In the genomic region with DNA sequence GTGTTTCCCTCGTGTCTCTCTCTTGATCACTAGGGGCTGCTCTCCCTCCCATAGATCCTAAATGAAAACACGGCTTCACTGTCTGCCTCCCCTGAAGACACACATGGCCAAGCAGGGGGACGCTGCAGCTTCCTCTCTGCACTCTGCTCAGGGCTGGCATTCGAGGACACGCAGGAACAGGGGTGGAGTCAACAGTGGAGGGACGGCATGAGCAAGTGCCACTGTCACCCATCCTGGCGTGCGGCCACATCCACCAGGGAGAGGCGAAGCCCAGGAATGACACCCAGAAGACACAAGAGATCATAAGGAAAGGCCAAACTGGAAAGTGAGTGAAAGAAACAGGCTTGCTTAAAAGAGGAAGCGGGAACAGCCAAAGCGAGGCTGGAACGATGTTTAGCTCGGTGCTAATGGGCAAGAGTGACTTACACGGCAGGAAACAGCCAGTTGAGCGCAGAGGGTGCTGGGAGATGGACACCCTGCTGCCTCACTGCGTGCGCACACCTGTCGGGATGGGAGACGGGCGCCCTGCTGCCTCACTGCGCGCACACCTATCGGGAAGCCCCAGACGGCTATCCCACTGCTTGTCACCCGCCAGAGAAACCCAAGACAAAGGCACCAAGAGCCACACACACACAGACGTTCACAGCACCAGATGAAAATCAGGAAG, we compare ENCODE assay signal across 1 cellular context.
A peak's percentile ranks its signal among the peaks of the same experiment; 100 is the strongest.
TF ChIP-seq lines count a peak whose summit lies in the region.

No MANE protein-coding gene starts in this region.

TF ChIP-seq in K562, 482 proteins besides CTCF, POLR2A, EP300 and RAD21:
- TF ChIP-seq ZNF134 (CRISPR knock-in tag; conservative IDR thresholded peaks at IDR 0.05) (no peak), CBFA2T3 (IDR thresholded peaks at IDR 0.05) (no peak), ZNF766 (CRISPR knock-in tag; conservative IDR thresholded peaks at IDR 0.05) (no peak), ARHGAP35 (IDR thresholded peaks at IDR 0.05; ENCODE audit: partially characterized antibody) (no peak), SRSF1 (IDR thresholded peaks at IDR 0.05; ENCODE audit: low read depth, low read length) (no peak), KDM2B (CRISPR knock-in tag; IDR thresholded peaks at IDR 0.05) (no peak), ZSCAN32 (CRISPR knock-in tag; IDR thresholded peaks at IDR 0.05) (no peak), CCNT2 (IDR thresholded peaks at IDR 0.05; ENCODE audit: borderline replicate concordance, extremely low read depth, insufficient read length, low read depth, low read length) (no peak), ADNP (tag; IDR thresholded peaks at IDR 0.05) (no peak), MIER1 (IDR thresholded peaks at IDR 0.05; ENCODE audit: low read depth) (no peak), PCBP1 (IDR thresholded peaks at IDR 0.05; ENCODE audit: low read depth, low read length, poor library complexity, severe bottlenecking) (no peak), NCOR1 (IDR thresholded peaks at IDR 0.05) (no peak), ZKSCAN1 (IDR thresholded peaks at IDR 0.05; ENCODE audit: low read depth, low read length) (peak; percentile 93), MXI1 (IDR thresholded peaks at IDR 0.05; ENCODE audit: low read depth, low read length) (no peak), ZNF507 (tag; conservative IDR thresholded peaks at IDR 0.05) (no peak), PTBP1 (IDR thresholded peaks at IDR 0.05; ENCODE audit: low read depth, low read length) (no peak), NFE2L1 (tag; IDR thresholded peaks at IDR 0.05; ENCODE audit: borderline replicate concordance, low read depth) (no peak), POLR2G (IDR thresholded peaks at IDR 0.05; ENCODE audit: low read depth, low read length) (peak; percentile 45), ZNF143 (CRISPR knock-in tag; IDR thresholded peaks at IDR 0.05) (no peak), MCM5 (IDR thresholded peaks at IDR 0.05; ENCODE audit: low read depth) (no peak), TBL1XR1 (IDR thresholded peaks at IDR 0.05; ENCODE audit: low read length in 2 of 2) (no peak), BRD4 (IDR thresholded peaks at IDR 0.05) (no peak), POLR2AphosphoS2 (IDR thresholded peaks at IDR 0.05; ENCODE audit: low read length) (peak; percentile 49; the same call in 1 of the 2 replicates), NFE2 (IDR thresholded peaks at IDR 0.05; ENCODE audit: low read depth) (no peak), PURB (CRISPR knock-in tag; IDR thresholded peaks at IDR 0.05; ENCODE audit: low read depth) (no peak), SPI1 (IDR thresholded peaks at IDR 0.05; ENCODE audit: borderline replicate concordance, low read depth, low read length) (0 out of 2 replicates have a peak, but pooled peaks have one; percentile 14), RBM17 (IDR thresholded peaks at IDR 0.05; ENCODE audit: borderline replicate concordance, low read depth, low read length) (no peak)
- TF ChIP-seq, protein P1, sequence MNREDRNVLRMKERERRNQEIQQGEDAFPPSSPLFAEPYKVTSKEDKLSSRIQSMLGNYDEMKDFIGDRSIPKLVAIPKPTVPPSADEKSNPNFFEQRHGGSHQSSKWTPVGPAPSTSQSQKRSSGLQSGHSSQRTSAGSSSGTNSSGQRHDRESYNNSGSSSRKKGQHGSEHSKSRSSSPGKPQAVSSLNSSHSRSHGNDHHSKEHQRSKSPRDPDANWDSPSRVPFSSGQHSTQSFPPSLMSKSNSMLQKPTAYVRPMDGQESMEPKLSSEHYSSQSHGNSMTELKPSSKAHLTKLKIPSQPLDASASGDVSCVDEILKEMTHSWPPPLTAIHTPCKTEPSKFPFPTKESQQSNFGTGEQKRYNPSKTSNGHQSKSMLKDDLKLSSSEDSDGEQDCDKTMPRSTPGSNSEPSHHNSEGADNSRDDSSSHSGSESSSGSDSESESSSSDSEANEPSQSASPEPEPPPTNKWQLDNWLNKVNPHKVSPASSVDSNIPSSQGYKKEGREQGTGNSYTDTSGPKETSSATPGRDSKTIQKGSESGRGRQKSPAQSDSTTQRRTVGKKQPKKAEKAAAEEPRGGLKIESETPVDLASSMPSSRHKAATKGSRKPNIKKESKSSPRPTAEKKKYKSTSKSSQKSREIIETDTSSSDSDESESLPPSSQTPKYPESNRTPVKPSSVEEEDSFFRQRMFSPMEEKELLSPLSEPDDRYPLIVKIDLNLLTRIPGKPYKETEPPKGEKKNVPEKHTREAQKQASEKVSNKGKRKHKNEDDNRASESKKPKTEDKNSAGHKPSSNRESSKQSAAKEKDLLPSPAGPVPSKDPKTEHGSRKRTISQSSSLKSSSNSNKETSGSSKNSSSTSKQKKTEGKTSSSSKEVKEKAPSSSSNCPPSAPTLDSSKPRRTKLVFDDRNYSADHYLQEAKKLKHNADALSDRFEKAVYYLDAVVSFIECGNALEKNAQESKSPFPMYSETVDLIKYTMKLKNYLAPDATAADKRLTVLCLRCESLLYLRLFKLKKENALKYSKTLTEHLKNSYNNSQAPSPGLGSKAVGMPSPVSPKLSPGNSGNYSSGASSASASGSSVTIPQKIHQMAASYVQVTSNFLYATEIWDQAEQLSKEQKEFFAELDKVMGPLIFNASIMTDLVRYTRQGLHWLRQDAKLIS (CRISPR knock-in tag; IDR thresholded peaks at IDR 0.05): no peak
- TF ChIP-seq, protein P2, sequence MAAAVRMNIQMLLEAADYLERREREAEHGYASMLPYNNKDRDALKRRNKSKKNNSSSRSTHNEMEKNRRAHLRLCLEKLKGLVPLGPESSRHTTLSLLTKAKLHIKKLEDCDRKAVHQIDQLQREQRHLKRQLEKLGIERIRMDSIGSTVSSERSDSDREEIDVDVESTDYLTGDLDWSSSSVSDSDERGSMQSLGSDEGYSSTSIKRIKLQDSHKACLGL (CRISPR knock-in tag; IDR thresholded peaks at IDR 0.05; ENCODE audit: borderline replicate concordance, poor library complexity, severe bottlenecking): no peak
- TF ChIP-seq, protein P3, sequence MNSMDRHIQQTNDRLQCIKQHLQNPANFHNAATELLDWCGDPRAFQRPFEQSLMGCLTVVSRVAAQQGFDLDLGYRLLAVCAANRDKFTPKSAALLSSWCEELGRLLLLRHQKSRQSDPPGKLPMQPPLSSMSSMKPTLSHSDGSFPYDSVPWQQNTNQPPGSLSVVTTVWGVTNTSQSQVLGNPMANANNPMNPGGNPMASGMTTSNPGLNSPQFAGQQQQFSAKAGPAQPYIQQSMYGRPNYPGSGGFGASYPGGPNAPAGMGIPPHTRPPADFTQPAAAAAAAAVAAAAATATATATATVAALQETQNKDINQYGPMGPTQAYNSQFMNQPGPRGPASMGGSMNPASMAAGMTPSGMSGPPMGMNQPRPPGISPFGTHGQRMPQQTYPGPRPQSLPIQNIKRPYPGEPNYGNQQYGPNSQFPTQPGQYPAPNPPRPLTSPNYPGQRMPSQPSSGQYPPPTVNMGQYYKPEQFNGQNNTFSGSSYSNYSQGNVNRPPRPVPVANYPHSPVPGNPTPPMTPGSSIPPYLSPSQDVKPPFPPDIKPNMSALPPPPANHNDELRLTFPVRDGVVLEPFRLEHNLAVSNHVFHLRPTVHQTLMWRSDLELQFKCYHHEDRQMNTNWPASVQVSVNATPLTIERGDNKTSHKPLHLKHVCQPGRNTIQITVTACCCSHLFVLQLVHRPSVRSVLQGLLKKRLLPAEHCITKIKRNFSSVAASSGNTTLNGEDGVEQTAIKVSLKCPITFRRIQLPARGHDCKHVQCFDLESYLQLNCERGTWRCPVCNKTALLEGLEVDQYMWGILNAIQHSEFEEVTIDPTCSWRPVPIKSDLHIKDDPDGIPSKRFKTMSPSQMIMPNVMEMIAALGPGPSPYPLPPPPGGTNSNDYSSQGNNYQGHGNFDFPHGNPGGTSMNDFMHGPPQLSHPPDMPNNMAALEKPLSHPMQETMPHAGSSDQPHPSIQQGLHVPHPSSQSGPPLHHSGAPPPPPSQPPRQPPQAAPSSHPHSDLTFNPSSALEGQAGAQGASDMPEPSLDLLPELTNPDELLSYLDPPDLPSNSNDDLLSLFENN (IDR thresholded peaks at IDR 0.05; ENCODE audit: low read depth in 2 of 2, low read length in 2 of 2): no peak
- TF ChIP-seq, protein P4, sequence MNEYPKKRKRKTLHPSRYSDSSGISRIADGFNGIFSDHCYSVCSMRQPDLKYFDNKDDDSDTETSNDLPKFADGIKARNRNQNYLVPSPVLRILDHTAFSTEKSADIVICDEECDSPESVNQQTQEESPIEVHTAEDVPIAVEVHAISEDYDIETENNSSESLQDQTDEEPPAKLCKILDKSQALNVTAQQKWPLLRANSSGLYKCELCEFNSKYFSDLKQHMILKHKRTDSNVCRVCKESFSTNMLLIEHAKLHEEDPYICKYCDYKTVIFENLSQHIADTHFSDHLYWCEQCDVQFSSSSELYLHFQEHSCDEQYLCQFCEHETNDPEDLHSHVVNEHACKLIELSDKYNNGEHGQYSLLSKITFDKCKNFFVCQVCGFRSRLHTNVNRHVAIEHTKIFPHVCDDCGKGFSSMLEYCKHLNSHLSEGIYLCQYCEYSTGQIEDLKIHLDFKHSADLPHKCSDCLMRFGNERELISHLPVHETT (CRISPR knock-in tag; conservative IDR thresholded peaks at IDR 0.05 in 1 of 2, IDR thresholded peaks at IDR 0.05 in 1 of 2): no peak
- TF ChIP-seq, protein P5, sequence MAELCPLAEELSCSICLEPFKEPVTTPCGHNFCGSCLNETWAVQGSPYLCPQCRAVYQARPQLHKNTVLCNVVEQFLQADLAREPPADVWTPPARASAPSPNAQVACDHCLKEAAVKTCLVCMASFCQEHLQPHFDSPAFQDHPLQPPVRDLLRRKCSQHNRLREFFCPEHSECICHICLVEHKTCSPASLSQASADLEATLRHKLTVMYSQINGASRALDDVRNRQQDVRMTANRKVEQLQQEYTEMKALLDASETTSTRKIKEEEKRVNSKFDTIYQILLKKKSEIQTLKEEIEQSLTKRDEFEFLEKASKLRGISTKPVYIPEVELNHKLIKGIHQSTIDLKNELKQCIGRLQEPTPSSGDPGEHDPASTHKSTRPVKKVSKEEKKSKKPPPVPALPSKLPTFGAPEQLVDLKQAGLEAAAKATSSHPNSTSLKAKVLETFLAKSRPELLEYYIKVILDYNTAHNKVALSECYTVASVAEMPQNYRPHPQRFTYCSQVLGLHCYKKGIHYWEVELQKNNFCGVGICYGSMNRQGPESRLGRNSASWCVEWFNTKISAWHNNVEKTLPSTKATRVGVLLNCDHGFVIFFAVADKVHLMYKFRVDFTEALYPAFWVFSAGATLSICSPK (IDR thresholded peaks at IDR 0.05; ENCODE audit: borderline replicate concordance): no peak
- TF ChIP-seq, protein P6, sequence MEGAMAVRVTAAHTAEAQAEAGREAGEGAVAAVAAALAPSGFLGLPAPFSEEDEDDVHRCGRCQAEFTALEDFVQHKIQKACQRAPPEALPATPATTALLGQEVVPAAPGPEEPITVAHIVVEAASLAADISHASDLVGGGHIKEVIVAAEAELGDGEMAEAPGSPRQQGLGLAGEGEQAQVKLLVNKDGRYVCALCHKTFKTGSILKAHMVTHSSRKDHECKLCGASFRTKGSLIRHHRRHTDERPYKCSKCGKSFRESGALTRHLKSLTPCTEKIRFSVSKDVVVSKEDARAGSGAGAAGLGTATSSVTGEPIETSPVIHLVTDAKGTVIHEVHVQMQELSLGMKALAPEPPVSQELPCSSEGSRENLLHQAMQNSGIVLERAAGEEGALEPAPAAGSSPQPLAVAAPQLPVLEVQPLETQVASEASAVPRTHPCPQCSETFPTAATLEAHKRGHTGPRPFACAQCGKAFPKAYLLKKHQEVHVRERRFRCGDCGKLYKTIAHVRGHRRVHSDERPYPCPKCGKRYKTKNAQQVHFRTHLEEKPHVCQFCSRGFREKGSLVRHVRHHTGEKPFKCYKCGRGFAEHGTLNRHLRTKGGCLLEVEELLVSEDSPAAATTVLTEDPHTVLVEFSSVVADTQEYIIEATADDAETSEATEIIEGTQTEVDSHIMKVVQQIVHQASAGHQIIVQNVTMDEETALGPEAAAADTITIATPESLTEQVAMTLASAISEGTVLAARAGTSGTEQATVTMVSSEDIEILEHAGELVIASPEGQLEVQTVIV (CRISPR knock-in tag; IDR thresholded peaks at IDR 0.05; ENCODE audit: borderline replicate concordance): no peak
